In the genomic region with DNA sequence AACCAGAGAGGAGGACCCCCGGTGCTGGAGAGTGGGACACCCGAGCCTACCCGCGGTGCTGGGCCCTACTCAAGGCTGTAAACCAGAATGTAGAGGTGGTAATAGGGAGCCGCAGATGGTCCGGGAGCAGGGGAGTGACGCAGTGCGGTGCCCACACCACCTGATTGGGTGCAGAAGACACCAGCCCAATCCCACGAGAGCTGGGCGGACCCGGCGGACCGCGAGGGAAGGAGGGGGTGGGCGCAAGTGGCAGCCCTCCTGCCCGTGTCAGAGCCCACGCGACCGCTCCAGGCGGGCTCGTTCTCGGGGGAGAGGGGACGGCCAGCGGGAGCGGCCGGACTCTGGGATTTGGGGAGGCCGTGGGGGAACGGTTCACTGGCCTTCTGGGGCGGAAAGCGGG, we compare ENCODE assay signal across 8 cellular contexts.
A peak's percentile ranks its signal among the peaks of the same experiment; 100 is the strongest.
DNase-seq lines count a peak whose midpoint lies in the region; ATAC-seq, FAIRE-seq and TF ChIP-seq lines count a peak whose summit lies in the region.

No MANE protein-coding gene starts in this region.

- H3K27me3 ChIP-seq in endothelial cell of umbilical vein (ENCODE audit: control insufficient read depth in 2 of 2, insufficient read depth in 2 of 2, low read length in 2 of 2), result peaks cover 4 to 7% of the 10 kb centered on the region in 2 experiments
- H3K27me3 ChIP-seq in upper lobe of left lung, result no peaks in the 10 kb centered on the region

- no peaks in the 10 kb centered on the region for H3K36me3 Mint-ChIP-seq in activated T-cell treated with anti-CD3 and anti-CD28 coated beads, Interleukin-2, amount 50 U/mL, for 24 hours (ENCODE audit: low read depth)

- H3K9ac ChIP-seq in endothelial cell of umbilical vein (replicated peaks; ENCODE audit: extremely low read depth, insufficient read depth, low read length), result no peak overlapping the region

- TF ChIP-seq POLR2A in endothelial cell of umbilical vein (IDR thresholded peaks at IDR 0.05; ENCODE audit: low read depth, low read length), result no peak
- peak in 1 of 4 donors; percentile 39 for TF ChIP-seq POLR2A in upper lobe of left lung (IDR thresholded peaks at IDR 0.05)

- peaks cover 3% of the 10 kb centered on the region for H3K4me1 ChIP-seq in endothelial cell of umbilical vein (ENCODE audit: control insufficient read depth, extremely low read depth, insufficient read depth, low read length)
- peaks cover 14 to 24% (median 16%) of the 10 kb centered on the region in 4 donors for H3K4me1 ChIP-seq in upper lobe of left lung

- dilution Hi-C loops in endothelial cell of umbilical vein (cut with MboI; ENCODE audit: extremely low pct_ligation_motif_present, low sequenced_read_pairs), result no loop called here

- intact Hi-C loops in endothelial cell of umbilical vein (cut with micrococcal nuclease), result loop anchor here (5.0 kb wide), 2 partner anchors 48 to 217 kb away; no protein-coding TSS in a partner anchor

- H3K36me3 ChIP-seq in endothelial cell of umbilical vein (ENCODE audit: control insufficient read depth in 2 of 2, extremely low read depth in 1 of 2, insufficient read depth in 2 of 2, low read length in 2 of 2) (no peaks in the 10 kb centered on the region), upper lobe of left lung (no peaks in the 10 kb centered on the region)

- H3K9me1 ChIP-seq in endothelial cell of umbilical vein (replicated peaks; ENCODE audit: control insufficient read depth, extremely low read depth, insufficient read depth, low read length), result no peaks in the 10 kb centered on the region

- DNase-seq in activated T-cell treated with anti-CD3 and anti-CD28 coated beads, Interleukin-2, amount 50 U/mL, for 24 hours, result no peak
- no peak for DNase-seq in activated T-cell treated with anti-CD3 and anti-CD28 coated beads for 4 hours
- DNase-seq in endothelial cell of umbilical vein (ENCODE audit: low read depth, low spot score), result no peak
- peak; percentile 71 for DNase-seq in midbrain (lab: John Stamatoyannopoulos, UW)
- DNase-seq in upper lobe of left lung, result peak in 1 of 2 donors; percentile 86
- DNase-seq in amniotic stem cell (lab: John Stamatoyannopoulos, UW), result no peak
- DNase-seq in NCI-H524 (lab: John Stamatoyannopoulos, UW), result no peak

- peaks cover 35% of the 10 kb centered on the region for H3K27me3 Mint-ChIP-seq in activated T-cell treated with anti-CD3 and anti-CD28 coated beads, Interleukin-2, amount 50 U/mL, for 24 hours

- no peak for TF ChIP-seq EP300 in upper lobe of left lung (IDR thresholded peaks at IDR 0.05)

- no peaks in the 10 kb centered on the region for H3K9me3 Mint-ChIP-seq in activated T-cell treated with anti-CD3 and anti-CD28 coated beads, Interleukin-2, amount 50 U/mL, for 24 hours

- CTCF ChIA-PET in endothelial cell of umbilical vein (lab: Charles Lee), result interaction anchor here (0.9 to 1.4 kb wide), 3 partner anchors 19 to 411 kb away, joined by 3 to 5 read pairs (median 4); no protein-coding TSS in a partner anchor

- H3K4me3 ChIP-seq in endothelial cell of umbilical vein (replicated peaks in 1 of 3; ENCODE audit: insufficient read depth in 1 of 3, low read depth in 1 of 3, low read length in 3 of 3) (peak overlapping the region in 1 of 3 experiments; percentile 40), upper lobe of left lung (peak overlapping the region in 3 of 4 donors; percentile 34 to 53 (median 51))

- no peak overlapping the region for H3K27ac ChIP-seq in endothelial cell of umbilical vein (ENCODE audit: insufficient read depth, low read depth, low read length)
- peak overlapping the region; percentile 63 to 80 (median 78) for H3K27ac ChIP-seq in upper lobe of left lung

- ATAC-seq in upper lobe of left lung (ENCODE audit: low FRiP score in 2 of 2) (peak in 1 of 2 donors; percentile 55), HG02938 (IDR thresholded peaks at IDR 0.05; ENCODE audit: unreplicated experiment) (no peak)

- FAIRE-seq in endothelial cell of umbilical vein (lab: Jason Lieb, UNC), result no peak

- H4K20me1 ChIP-seq in endothelial cell of umbilical vein (replicated peaks; ENCODE audit: control insufficient read depth, extremely low read depth, insufficient read depth, low read length), result no peaks in the 10 kb centered on the region

- no peak overlapping the region for H3K4me2 ChIP-seq in endothelial cell of umbilical vein (ENCODE audit: insufficient read depth, low read length)

- H3K4me1 Mint-ChIP-seq in activated T-cell treated with anti-CD3 and anti-CD28 coated beads, Interleukin-2, amount 50 U/mL, for 24 hours (ENCODE audit: low read depth), result peaks cover 8% of the 10 kb centered on the region

- 32 to 62% methylated on average over 8 to 24 of the region's 30 CpGs for WGBS in upper lobe of left lung, 2 donors

- peak overlapping the region; percentile 30 for H2AFZ ChIP-seq in endothelial cell of umbilical vein (ENCODE audit: low read depth, low read length)

- H3K9me3 ChIP-seq in endothelial cell of umbilical vein (replicated peaks; ENCODE audit: control insufficient read depth, insufficient read depth, low read length) (no peaks in the 10 kb centered on the region), upper lobe of left lung (no peaks in the 10 kb centered on the region)

- BruUV-seq in endothelial cell of umbilical vein (replicated peaks; lab: Mats Ljungman, UMichigan), result no TSS peak

- POLR2A ChIA-PET in endothelial cell of umbilical vein (lab: Charles Lee), result no interaction called here

- H3K27ac Mint-ChIP-seq in activated T-cell treated with anti-CD3 and anti-CD28 coated beads, Interleukin-2, amount 50 U/mL, for 24 hours, result no peak overlapping the region

- peak overlapping the region; percentile 53 for H3K4me3 Mint-ChIP-seq in activated T-cell treated with anti-CD3 and anti-CD28 coated beads, Interleukin-2, amount 50 U/mL, for 24 hours

- TF ChIP-seq CTCF in endothelial cell of umbilical vein (IDR thresholded peaks at IDR 0.05; ENCODE audit: extremely low read depth in 1 of 2, insufficient read depth in 1 of 2, low read depth in 1 of 2, low read length in 2 of 2), result no peak
- TF ChIP-seq CTCF in upper lobe of left lung (IDR thresholded peaks at IDR 0.05), result no peak

- no peaks in the 10 kb centered on the region for H3K79me2 ChIP-seq in endothelial cell of umbilical vein (ENCODE audit: control insufficient read depth, insufficient read depth, low read length)

TF ChIP-seq in endothelial cell of umbilical vein, 7 proteins besides CTCF, POLR2A, EP300 and RAD21:
- TF ChIP-seq, protein P1, sequence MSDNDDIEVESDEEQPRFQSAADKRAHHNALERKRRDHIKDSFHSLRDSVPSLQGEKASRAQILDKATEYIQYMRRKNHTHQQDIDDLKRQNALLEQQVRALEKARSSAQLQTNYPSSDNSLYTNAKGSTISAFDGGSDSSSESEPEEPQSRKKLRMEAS (IDR thresholded peaks at IDR 0.05; ENCODE audit: insufficient read depth, insufficient read length), result no peak
- TF ChIP-seq POLR2AphosphoS5 (IDR thresholded peaks at IDR 0.05; ENCODE audit: insufficient read depth, low read depth, low read length), result no peak
- no peak for TF ChIP-seq GATA2 (IDR thresholded peaks at IDR 0.05; ENCODE audit: insufficient read depth, insufficient read length, low read depth, low read length)
- no peak for TF ChIP-seq EZH2 (IDR thresholded peaks at IDR 0.05; ENCODE audit: borderline replicate concordance, low read depth, low read length, severe bottlenecking)
- no peak for TF ChIP-seq MYC (IDR thresholded peaks at IDR 0.05; ENCODE audit: low read depth, low read length)
